Comparison of ENCODE assay signal across 21 cellular contexts in the genomic region with DNA sequence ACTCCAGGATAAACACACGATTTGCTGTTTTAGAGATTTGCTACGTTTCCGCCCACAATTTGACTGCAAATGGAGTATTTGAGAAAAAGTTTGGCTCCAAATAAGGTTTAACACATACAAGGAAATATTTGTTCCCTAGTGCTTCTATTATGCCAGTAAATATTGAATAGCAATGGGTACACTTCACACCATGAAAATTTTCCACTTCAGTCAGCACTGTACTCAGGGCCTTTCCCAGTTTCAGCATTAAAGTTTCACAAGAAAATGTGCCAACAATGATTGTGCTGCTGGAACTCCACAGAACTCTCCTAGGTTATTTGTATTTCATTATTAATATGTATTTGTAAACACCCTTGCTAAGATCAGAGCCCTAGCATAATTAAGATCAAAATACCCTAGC.
"Had no signal": no experiment of that assay in that cellular context is flagged by ENCODE, and none has a peak within 500 bp of the region (broad histone marks: within the 10 kb centered on the region; RNA-seq: fewer than 3 reads in every experiment).

No MANE protein-coding gene starts in this region.

- H3K4me1 Mint-ChIP-seq: memory B cell; naive B cell; neural crest cell; stimulated activated naive B cell treated with anti-CD40 and anti-IgM and Interleukin-4, amounts not matched to agents 10 μg/mL and 1 μg/mL and 100 μg/mL, for 72 hours had no signal

- H3K4me1 ChIP-seq: gastrocnemius medialis, prostate gland, right atrium auricular region, sigmoid colon, transverse colon, upper lobe of right lung, vagina had no signal

- H3K27ac Mint-ChIP-seq: effector memory CD8-positive, alpha-beta T cell; memory B cell; mesothelial cell of epicardium; naive B cell; natural killer cell treated with Interleukin-12 subunit alpha and Interleukin-12 subunit beta and Interleukin-15 and Interleukin-18, amount 100 ng/mL, for 72 hours; stimulated activated naive B cell treated with anti-CD40 and anti-IgM and Interleukin-4, amounts not matched to agents 10 μg/mL and 1 μg/mL and 100 μg/mL, for 72 hours; stimulated activated naive CD8-positive, alpha-beta T cell treated with anti-CD3 and anti-CD28 coated beads, Interleukin-15, Interleukin-2, amounts not matched to agents 100 ng/mL and 50 ng/mL, for 24 hours had no signal

- H3K27me3 ChIP-seq: gastrocnemius medialis, right atrium auricular region, sigmoid colon, transverse colon, upper lobe of right lung, vagina had no signal

- H3K27ac ChIP-seq: gastrocnemius medialis, prostate gland, right atrium auricular region, sigmoid colon, transverse colon, upper lobe of right lung, vagina had no signal

- H3K4me3 ChIP-seq: gastrocnemius medialis, lung, mucosa of descending colon, prostate gland, right atrium auricular region, sigmoid colon, transverse colon, upper lobe of right lung, vagina had no signal

- H3K36me3 ChIP-seq: gastrocnemius medialis, prostate gland, right atrium auricular region, sigmoid colon, transverse colon, upper lobe of right lung, vagina had no signal

- H3K9me3 Mint-ChIP-seq: memory B cell; neural crest cell; stimulated activated naive B cell treated with anti-CD40 and anti-IgM and Interleukin-4, amounts not matched to agents 10 μg/mL and 1 μg/mL and 100 μg/mL, for 72 hours; stimulated activated naive CD8-positive, alpha-beta T cell treated with anti-CD3 and anti-CD28 coated beads, Interleukin-15, Interleukin-2, amounts not matched to agents 100 ng/mL and 50 ng/mL, for 24 hours had no signal

- DNase-seq: cortex of kidney; effector memory CD8-positive, alpha-beta T cell; foreskin fibroblast; gastrocnemius medialis; head of caudate nucleus; left ventricle myocardium superior; mucosa of descending colon; naive B cell; sigmoid colon; stimulated activated naive B cell treated with anti-CD40 and anti-IgM and Interleukin-4, amounts not matched to agents 10 μg/mL and 1 μg/mL and 100 μg/mL, for 72 hours; transverse colon; upper lobe of right lung had no signal

- H3K4me3 Mint-ChIP-seq: effector memory CD8-positive, alpha-beta T cell; memory B cell; mesothelial cell of epicardium; naive B cell; natural killer cell treated with Interleukin-12 subunit alpha and Interleukin-12 subunit beta and Interleukin-15 and Interleukin-18, amount 100 ng/mL, for 72 hours; neural crest cell; stimulated activated naive B cell treated with anti-CD40 and anti-IgM and Interleukin-4, amounts not matched to agents 10 μg/mL and 1 μg/mL and 100 μg/mL, for 72 hours; stimulated activated naive CD8-positive, alpha-beta T cell treated with anti-CD3 and anti-CD28 coated beads, Interleukin-15, Interleukin-2, amounts not matched to agents 100 ng/mL and 50 ng/mL, for 24 hours had no signal

- H3K9me3 ChIP-seq: gastrocnemius medialis, mucosa of descending colon, prostate gland, right atrium auricular region, sigmoid colon, transverse colon, upper lobe of right lung, vagina had no signal

- H3K36me3 Mint-ChIP-seq: memory B cell; mesothelial cell of epicardium; naive B cell; natural killer cell treated with Interleukin-12 subunit alpha and Interleukin-12 subunit beta and Interleukin-15 and Interleukin-18, amount 100 ng/mL, for 72 hours; stimulated activated naive B cell treated with anti-CD40 and anti-IgM and Interleukin-4, amounts not matched to agents 10 μg/mL and 1 μg/mL and 100 μg/mL, for 72 hours had no signal

- H3K27me3 Mint-ChIP-seq: effector memory CD8-positive, alpha-beta T cell; naive B cell; natural killer cell treated with Interleukin-12 subunit alpha and Interleukin-12 subunit beta and Interleukin-15 and Interleukin-18, amount 100 ng/mL, for 72 hours; stimulated activated naive B cell treated with anti-CD40 and anti-IgM and Interleukin-4, amounts not matched to agents 10 μg/mL and 1 μg/mL and 100 μg/mL, for 72 hours; stimulated activated naive CD8-positive, alpha-beta T cell treated with anti-CD3 and anti-CD28 coated beads, Interleukin-15, Interleukin-2, amounts not matched to agents 100 ng/mL and 50 ng/mL, for 24 hours had no signal

- ATAC-seq: effector memory CD8-positive, alpha-beta T cell; gastrocnemius medialis; left ventricle myocardium superior; mucosa of descending colon; natural killer cell treated with Interleukin-12 subunit alpha and Interleukin-12 subunit beta and Interleukin-15 and Interleukin-18, amount 100 ng/mL, for 72 hours; stimulated activated naive B cell treated with anti-CD40 and anti-IgM and Interleukin-4, amounts not matched to agents 10 μg/mL and 1 μg/mL and 100 μg/mL, for 72 hours; upper lobe of right lung had no signal
